10 cellular contexts compared by ENCODE assay signal in the genomic region with DNA sequence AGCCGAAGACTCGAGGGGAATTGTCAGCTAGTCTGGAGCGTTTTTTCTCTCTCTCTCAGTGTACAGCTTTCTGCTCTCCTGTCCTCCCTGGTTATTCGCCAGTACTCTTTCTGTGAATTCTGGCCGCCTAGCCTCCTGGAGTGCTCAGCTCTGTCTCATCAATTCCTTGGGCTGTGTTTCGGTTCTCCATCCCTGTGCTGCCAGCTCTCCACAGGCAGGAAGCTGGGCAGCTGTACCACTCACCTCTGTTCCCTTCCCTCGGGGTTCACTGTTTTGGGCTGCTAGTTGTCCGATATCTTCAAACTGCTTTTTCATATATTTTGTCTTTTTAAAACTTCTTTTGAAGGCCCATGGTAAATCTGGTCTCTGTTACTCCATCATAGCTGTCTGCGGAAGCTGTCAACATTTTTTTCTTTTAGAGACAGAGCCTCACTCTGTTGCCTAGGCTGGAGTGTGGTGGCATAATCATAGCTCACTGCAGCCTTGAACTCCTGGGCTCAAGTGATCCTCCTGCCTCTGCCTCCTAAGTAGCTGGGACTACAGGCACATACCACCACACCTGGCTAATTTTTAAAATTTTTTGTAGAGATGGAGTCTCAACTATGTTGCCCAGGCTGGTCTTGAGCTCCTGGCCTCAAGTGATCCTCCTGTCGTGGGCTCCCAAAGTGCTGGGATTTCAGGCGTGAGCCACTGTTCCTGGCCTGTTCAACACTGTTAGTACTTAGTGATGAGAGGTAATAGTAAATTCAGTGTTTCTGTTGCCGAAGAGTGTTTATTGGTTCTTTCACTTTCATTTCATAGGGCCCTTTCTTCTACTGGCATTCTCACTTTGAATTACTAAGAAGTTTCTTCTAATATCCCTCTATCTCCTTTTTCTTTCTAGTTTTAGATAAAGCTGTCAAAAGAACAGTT. TPM values are rescaled to one million over a fixed set of nuclear protein-coding genes. Genes with fewer than 3 reads are reported as not detected.
DNase-seq lines count a peak whose midpoint lies in the region; ATAC-seq and TF ChIP-seq lines count a peak whose summit lies in the region.
"Had no signal": no experiment of that assay in that cellular context is flagged by ENCODE, and none has a peak within 500 bp of the region (broad histone marks: within the 10 kb centered on the region; RNA-seq: fewer than 3 reads in every experiment).

No MANE protein-coding gene starts in this region.

- no peak overlapping the region for H3K27ac ChIP-seq in DND-41 (ENCODE audit: low read length)

- TF ChIP-seq CTCF in DND-41 (IDR thresholded peaks at IDR 0.05; ENCODE audit: borderline replicate concordance, extremely low read depth, low read length, poor library complexity, severe bottlenecking) = no peak
- TF ChIP-seq CTCF in fibroblast of the aortic adventitia (IDR thresholded peaks at IDR 0.05; ENCODE audit: insufficient read depth, low read length) = no peak

- H3K4me2 ChIP-seq in DND-41 (ENCODE audit: insufficient read depth, low read length) = no peak overlapping the region

- H3K4me1 ChIP-seq in DND-41 (ENCODE audit: insufficient read depth, low read length) = no peaks in the 10 kb centered on the region

- peak; percentile 31; the same call in 1 of the 3 replicates for ATAC-seq in DND-41 (ENCODE audit: insufficient read depth, low read depth)
- peak; percentile 68 for ATAC-seq in GM19467 (IDR thresholded peaks at IDR 0.05; ENCODE audit: unreplicated experiment)
- peak; percentile 87 for ATAC-seq in HG03442 (IDR thresholded peaks at IDR 0.05; ENCODE audit: unreplicated experiment)
- no peak for ATAC-seq in HG03196 (IDR thresholded peaks at IDR 0.05; ENCODE audit: unreplicated experiment)

- H3K36me3 ChIP-seq in DND-41 (ENCODE audit: insufficient read depth, low read length) = peaks cover 5% of the 10 kb centered on the region; the same call in 1 of the 2 replicates

- peaks cover 2% of the 10 kb centered on the region; the same call in 1 of the 2 replicates for H3K79me2 ChIP-seq in DND-41 (ENCODE audit: insufficient read depth, low read length)

- DNase-seq in DND-41 = no peak
- DNase-seq in fibroblast of the aortic adventitia (ENCODE audit: low read depth) = peak; percentile 28
- no peak for DNase-seq in NCI-H774 (lab: John Stamatoyannopoulos, UW)
- no peak for DNase-seq in NCI-H2107 treated with DMSO at 0.1 percent for 48 hours (lab: John Stamatoyannopoulos, UW; ENCODE audit: unreplicated experiment)
- DNase-seq in NCI-H82 treated with DMSO at 0.1 percent for 48 hours (lab: John Stamatoyannopoulos, UW; ENCODE audit: unreplicated experiment) = no peak
- DNase-seq: NCI-H748 treated with DMSO at 0.1 percent for 48 hours had no signal

- H3K9ac ChIP-seq in DND-41 (ENCODE audit: low read depth, low read length) = no peak overlapping the region

- H4K20me1 ChIP-seq in DND-41 (ENCODE audit: insufficient read depth, low read length) = no peaks in the 10 kb centered on the region

- H3K27me3 ChIP-seq in DND-41 (ENCODE audit: insufficient read depth, low read length, poor library complexity) = no peaks in the 10 kb centered on the region

- no peak overlapping the region for H3K4me3 ChIP-seq in DND-41 (ENCODE audit: low read depth in 1 of 2, low read length in 2 of 2)
- peak overlapping the region; percentile 40 for H3K4me3 ChIP-seq in fibroblast of the aortic adventitia (ENCODE audit: low read depth, low read length)
- H3K4me3 ChIP-seq: lung had no signal

- no peaks in the 10 kb centered on the region for H3K9me3 ChIP-seq in DND-41 (ENCODE audit: insufficient read depth, low read length, severe bottlenecking)

- H2AFZ ChIP-seq in DND-41 (ENCODE audit: low read depth, low read length) = no peak overlapping the region

RNA-seq across cellular contexts. Expression of gene ZCCHC4, which starts 18.6 kb away (rescaled TPM):
- 15.0 and 35.1 TPM in 2 replicates for total RNA-seq in fibroblast of the aortic adventitia (ENCODE audit: low replicate concordance)

RNA-seq across cellular contexts. Expression of gene ANAPC4, which starts 45.9 kb away (rescaled TPM):
- total RNA-seq in fibroblast of the aortic adventitia (ENCODE audit: low replicate concordance) = 30.7 and 35.2 TPM in 2 replicates
